In the genomic region with DNA sequence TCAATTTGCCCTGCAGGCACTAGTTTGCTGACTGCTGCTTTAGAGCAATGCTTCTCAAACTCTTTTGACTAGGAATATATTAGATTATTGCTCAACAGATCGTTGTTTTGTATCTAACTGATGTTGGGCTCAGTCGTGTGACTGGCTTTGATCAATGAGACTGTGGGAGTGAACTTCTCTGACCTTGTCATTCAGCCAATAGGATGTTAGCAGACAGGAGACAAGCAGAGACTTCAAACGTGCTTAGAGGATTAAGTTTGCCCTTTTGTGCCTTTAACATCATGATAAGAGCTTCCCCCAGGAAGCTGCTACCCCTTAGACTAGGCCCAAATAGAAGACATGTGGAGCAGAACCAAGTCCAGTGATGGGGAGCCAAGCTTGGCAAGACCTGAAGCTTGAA, we compare ENCODE assay signal across 18 cellular contexts.
"Had no signal": no experiment of that assay in that cellular context is flagged by ENCODE, and none has a peak within 500 bp of the region (broad histone marks: within the 10 kb centered on the region; RNA-seq: fewer than 3 reads in every experiment).

No MANE protein-coding gene starts in this region.

- H3K9me3 Mint-ChIP-seq: activated T-cell treated with anti-CD3 and anti-CD28 coated beads, Interleukin-2, amount 50 U/mL, for 24 hours; naive B cell; T-helper 2 cell treated with Interferon-gamma antibody and Interleukin-4, amounts not matched to agents 5 μg/mL and 100 μg/mL, for 36 hours had no signal

- DNase-seq: activated CD4-positive, alpha-beta T cell treated with anti-CD3 and anti-CD28 coated beads, Interleukin-2, amount 50 U/mL, for 48 hours; activated naive CD4-positive, alpha-beta T cell treated with anti-CD3 and anti-CD28 coated beads, Interleukin-2, amount 50 U/mL, for 16 hours; activated T-cell treated with anti-CD3 and anti-CD28 coated beads, Interleukin-2, amount 50 U/mL, for 24 hours; amniotic stem cell; dorsolateral prefrontal cortex; left lung; mammary epithelial cell; naive B cell; stimulated activated CD4-positive, alpha-beta T cell treated with anti-CD3 and anti-CD28 coated beads, Interleukin-15, amount 100 ng/mL, for 24 hours; stimulated activated CD4-positive, alpha-beta T cell treated with anti-CD3 and anti-CD28 coated beads, Interleukin-4, amount 100 ng/mL, for 24 hours; stimulated activated naive CD4-positive, alpha-beta T cell; uterus had no signal

- H3K4me1 ChIP-seq: right atrium auricular region, tibial nerve, uterus had no signal

- H3K27me3 Mint-ChIP-seq: activated T-cell treated with anti-CD3 and anti-CD28 coated beads, Interleukin-2, amount 50 U/mL, for 24 hours had no signal

- H3K4me2 ChIP-seq: hepatocyte had no signal

- H3K4me3 ChIP-seq: dorsolateral prefrontal cortex, hepatocyte, left lung, right atrium auricular region, skin epidermis, tibial nerve, uterus had no signal

- H3K36me3 ChIP-seq: left lung, neutrophil, right atrium auricular region, tibial nerve, uterus had no signal

- H3K27me3 ChIP-seq: dorsolateral prefrontal cortex, hepatocyte, left lung, neutrophil, right atrium auricular region, tibial nerve, uterus had no signal

- H3K27ac Mint-ChIP-seq: activated T-cell treated with anti-CD3 and anti-CD28 coated beads, Interleukin-2, amount 50 U/mL, for 24 hours; T-helper 2 cell treated with Interferon-gamma antibody and Interleukin-4, amounts not matched to agents 5 μg/mL and 100 μg/mL, for 36 hours had no signal

- H3K36me3 Mint-ChIP-seq: naive B cell had no signal

- H3K27ac ChIP-seq: dorsolateral prefrontal cortex, hepatocyte, left lung, neutrophil, right atrium auricular region, skin epidermis, tibial nerve, uterus had no signal

- H3K4me3 Mint-ChIP-seq: activated T-cell treated with anti-CD3 and anti-CD28 coated beads, Interleukin-2, amount 50 U/mL, for 24 hours; naive B cell; T-helper 2 cell treated with Interferon-gamma antibody and Interleukin-4, amounts not matched to agents 5 μg/mL and 100 μg/mL, for 36 hours had no signal

- H3K79me2 ChIP-seq: hepatocyte had no signal

- ATAC-seq: left lung had no signal

- H2AFZ ChIP-seq: hepatocyte had no signal

- H3K9me3 ChIP-seq: left lung, neutrophil, right atrium auricular region, tibial nerve, uterus had no signal
